ENCODE assay signal across 21 cellular contexts in the genomic region with DNA sequence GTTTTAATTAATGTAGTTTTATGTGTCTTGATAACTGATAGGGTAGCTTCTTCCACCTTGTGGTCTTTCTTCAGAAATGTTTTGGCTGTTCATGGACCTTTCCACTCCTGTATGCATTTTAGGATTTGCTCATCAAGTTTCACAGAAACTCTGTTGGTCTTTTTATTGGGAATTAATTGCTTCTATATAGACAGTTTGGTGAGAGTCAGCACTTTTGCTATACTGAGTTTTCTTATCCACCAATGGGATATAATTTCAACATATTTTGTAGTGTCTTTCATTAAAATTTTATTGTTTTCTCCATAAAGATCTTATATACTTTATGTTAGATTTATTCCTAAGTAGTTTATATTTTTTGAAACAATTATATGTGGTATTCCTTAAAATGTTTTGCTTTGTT. TPM values are rescaled to one million over a fixed set of nuclear protein-coding genes. Genes with fewer than 3 reads are reported as not detected.
DNase-seq lines count a peak whose midpoint lies in the region; ATAC-seq, FAIRE-seq and TF ChIP-seq lines count a peak whose summit lies in the region.
"Had no signal": no experiment of that assay in that cellular context is flagged by ENCODE, and none has a peak within 500 bp of the region (broad histone marks: within the 10 kb centered on the region; RNA-seq: fewer than 3 reads in every experiment).

No MANE protein-coding gene starts in this region.

- H4K20me1 ChIP-seq in Loucy (ENCODE audit: insufficient read depth, low read length, poor library complexity, severe bottlenecking) = peaks cover 8% of the 10 kb centered on the region
- H4K20me1 ChIP-seq in GM23338 (replicated peaks; ENCODE audit: insufficient read depth) = 0 out of 2 replicates have a peak, but pooled peaks cover 7% of the 10 kb centered on the region

- H3K9me3 ChIP-seq in Loucy (ENCODE audit: insufficient read depth, low read depth, low read length) (no peaks in the 10 kb centered on the region), endocrine pancreas (ENCODE audit: control insufficient read depth, low read length) (no peaks in the 10 kb centered on the region), small intestine (ENCODE audit: control insufficient read depth, low read depth) (no peaks in the 10 kb centered on the region)
- H3K9me3 ChIP-seq: colonic mucosa, HAP-1, heart right ventricle, upper lobe of left lung had no signal

- FAIRE-seq in small intestine (lab: Jason Lieb, UNC) = peak; percentile 93

- H3K36me3 Mint-ChIP-seq in activated CD4-positive, alpha-beta T cell treated with anti-CD3 and anti-CD28 coated beads, Interleukin-2, amount 10 ng/mL, durations not matched to agents 24 days and 14 days (ENCODE audit: low read depth) = peaks cover 59% of the 10 kb centered on the region
- peaks cover 21% of the 10 kb centered on the region; the same call in 2 of the 3 replicates for H3K36me3 Mint-ChIP-seq in GM23338 (ENCODE audit: low read depth)

- H3K27ac Mint-ChIP-seq in activated CD4-positive, alpha-beta T cell treated with anti-CD3 and anti-CD28 coated beads, Interleukin-2, amount 10 ng/mL, durations not matched to agents 24 days and 14 days = peak overlapping the region; percentile 17
- no peak overlapping the region for H3K27ac Mint-ChIP-seq in GM23338
- H3K27ac Mint-ChIP-seq: T-helper 1 cell treated with Interleukin-12 subunit alpha and Interleukin-12 subunit beta and Interleukin-4 antibody, amounts not matched to agents 30 μg/mL and 1 μg/mL, for 36 hours had no signal

- no peaks in the 10 kb centered on the region for H3K27me3 ChIP-seq in Loucy (ENCODE audit: insufficient read depth, low read length, poor library complexity, severe bottlenecking)
- no peaks in the 10 kb centered on the region for H3K27me3 ChIP-seq in endocrine pancreas (ENCODE audit: control insufficient read depth, insufficient read depth, low read length)
- H3K27me3 ChIP-seq in small intestine (ENCODE audit: control insufficient read depth in 2 of 2, insufficient read depth in 2 of 2, low read length in 2 of 2) = no peaks in the 10 kb centered on the region
- H3K27me3 ChIP-seq in GM23338 (ENCODE audit: insufficient read depth) = no peaks in the 10 kb centered on the region
- H3K27me3 ChIP-seq: colonic mucosa, heart right ventricle, upper lobe of left lung had no signal

- no peak overlapping the region for H2AFZ ChIP-seq in Loucy (ENCODE audit: low read length)
- H2AFZ ChIP-seq in GM23338 = no peak overlapping the region

- peak overlapping the region; percentile 61 for H3K4me3 Mint-ChIP-seq in activated CD4-positive, alpha-beta T cell treated with anti-CD3 and anti-CD28 coated beads, Interleukin-2, amount 10 ng/mL, durations not matched to agents 24 days and 14 days
- no peak overlapping the region for H3K4me3 Mint-ChIP-seq in GM23338
- H3K4me3 Mint-ChIP-seq: T-helper 1 cell treated with Interleukin-12 subunit alpha and Interleukin-12 subunit beta and Interleukin-4 antibody, amounts not matched to agents 30 μg/mL and 1 μg/mL, for 36 hours had no signal

- TF ChIP-seq CTCF in Loucy (conservative IDR thresholded peaks at IDR 0.05; ENCODE audit: low read length) (no peak), GM23338 (conservative IDR thresholded peaks at IDR 0.05; ENCODE audit: low read depth in 2 of 2) (no peak)

- peaks cover 25% of the 10 kb centered on the region for H3K4me1 Mint-ChIP-seq in activated CD4-positive, alpha-beta T cell treated with anti-CD3 and anti-CD28 coated beads, Interleukin-2, amount 10 ng/mL, durations not matched to agents 24 days and 14 days
- H3K4me1 Mint-ChIP-seq in GM23338 = no peaks in the 10 kb centered on the region

- no peaks in the 10 kb centered on the region for H3K9me2 ChIP-seq in Loucy (replicated peaks; ENCODE audit: low read depth, low read length)
- no peaks in the 10 kb centered on the region for H3K9me2 ChIP-seq in GM23338 (ENCODE audit: insufficient read depth)

- ATAC-seq in GM23338 = no peak
- ATAC-seq: heart right ventricle, Right ventricle myocardium inferior had no signal

- H3K27me3 Mint-ChIP-seq in activated CD4-positive, alpha-beta T cell treated with anti-CD3 and anti-CD28 coated beads, Interleukin-2, amount 10 ng/mL, durations not matched to agents 24 days and 14 days = no peaks in the 10 kb centered on the region
- no peaks in the 10 kb centered on the region for H3K27me3 Mint-ChIP-seq in GM23338 (ENCODE audit: insufficient read depth, low read depth, poor library complexity)

- H3K9me3 Mint-ChIP-seq in activated CD4-positive, alpha-beta T cell treated with anti-CD3 and anti-CD28 coated beads, Interleukin-2, amount 10 ng/mL, durations not matched to agents 24 days and 14 days = no peaks in the 10 kb centered on the region
- H3K9me3 Mint-ChIP-seq in GM23338 = no peaks in the 10 kb centered on the region
- H3K9me3 Mint-ChIP-seq: T-helper 1 cell treated with Interleukin-12 subunit alpha and Interleukin-12 subunit beta and Interleukin-4 antibody, amounts not matched to agents 30 μg/mL and 1 μg/mL, for 36 hours had no signal

- no peak for DNase-seq in activated CD4-positive, alpha-beta T cell treated with anti-CD3 and anti-CD28 coated beads, Interleukin-2, amount 10 ng/mL, durations not matched to agents 24 days and 14 days
- DNase-seq in activated CD4-positive, alpha-beta T cell treated with anti-CD3 and anti-CD28 coated beads, Interleukin-2, amount 50 U/mL, for 1 hour = no peak
- DNase-seq in small intestine (no peak), GM23338 (ENCODE audit: low spot score) (no peak), SW 1271 (lab: John Stamatoyannopoulos, UW) (no peak), ureter (ENCODE audit: low spot score) (no peak)
- DNase-seq: activated CD4-positive, CD25-positive, alpha-beta regulatory T cell; activated gamma-delta T cell treated with Interleukin-2 at 50 U/mL for 16 hours; C1 segment of cervical spinal cord; colonic mucosa; DMS153; heart right ventricle; NCI-H1436; NCI-H526 treated with DMSO at 0.1 percent for 48 hours; stimulated activated CD4-positive, alpha-beta T cell treated with anti-CD3 and anti-CD28 coated beads, Interleukin-1b, Interleukin-23, amount 100 ng/mL, for 48 hours; upper lobe of left lung had no signal

- intact Hi-C loops in activated CD4-positive, alpha-beta T cell treated with anti-CD3 and anti-CD28 coated beads, Interleukin-2, amount 10 ng/mL, durations not matched to agents 24 days and 14 days (cut with micrococcal nuclease) = no loop called here

- H3K9ac ChIP-seq in Loucy (ENCODE audit: low read depth, low read length, poor library complexity, severe bottlenecking) (no peak overlapping the region), endocrine pancreas (ENCODE audit: control insufficient read depth, insufficient read depth, low read length) (no peak overlapping the region)

- no peak overlapping the region for H3K27ac ChIP-seq in small intestine (ENCODE audit: low read depth in 1 of 2, low read length in 1 of 2)
- H3K27ac ChIP-seq in GM23338 (ENCODE audit: low read depth) = no peak overlapping the region
- H3K27ac ChIP-seq: colonic mucosa, heart right ventricle, upper lobe of left lung had no signal

- H3F3A ChIP-seq in Loucy (ENCODE audit: low read depth) = 0 out of 2 replicates have a peak, but pooled peaks cover 5% of the 10 kb centered on the region
- H3F3A ChIP-seq in GM23338 (replicated peaks; ENCODE audit: low read depth) = no peaks in the 10 kb centered on the region

- H3K79me2 ChIP-seq in Loucy (ENCODE audit: insufficient read depth, low read length) = peaks cover 32% of the 10 kb centered on the region; the same call in 1 of the 2 replicates
- H3K79me2 ChIP-seq in GM23338 (replicated peaks; ENCODE audit: insufficient read depth) = peaks cover 62% of the 10 kb centered on the region

- H3K4me2 ChIP-seq in Loucy (ENCODE audit: low read depth, low read length, poor library complexity, severe bottlenecking) (peak overlapping the region; percentile 59), GM23338 (no peak overlapping the region)

- H3K4me1 ChIP-seq in Loucy (ENCODE audit: insufficient read depth, low read length, poor library complexity, severe bottlenecking) = peaks cover 41% of the 10 kb centered on the region
- peaks cover 7% of the 10 kb centered on the region for H3K4me1 ChIP-seq in endocrine pancreas (ENCODE audit: control insufficient read depth, insufficient read depth, low read length)
- H3K4me1 ChIP-seq in small intestine (ENCODE audit: control insufficient read depth in 2 of 2, insufficient read depth in 1 of 2, low read depth in 1 of 2, low read length in 1 of 2) = peaks cover 6 to 10% of the 10 kb centered on the region in 2 donors
- H3K4me1 ChIP-seq in GM23338 (ENCODE audit: insufficient read depth) = no peaks in the 10 kb centered on the region
- H3K4me1 ChIP-seq: colonic mucosa had no signal

- H3K4me3 ChIP-seq in Loucy (ENCODE audit: low read length, poor library complexity, severe bottlenecking) (peak overlapping the region; percentile 27), endocrine pancreas (ENCODE audit: control insufficient read depth, insufficient read depth, low read length) (peak overlapping the region; percentile 22), small intestine (ENCODE audit: low read depth in 1 of 2, low read length in 2 of 2) (no peak overlapping the region), GM23338 (no peak overlapping the region)
- H3K4me3 ChIP-seq: colonic mucosa, HAP-1, heart right ventricle, upper lobe of left lung had no signal

- H3K36me3 ChIP-seq in Loucy (ENCODE audit: insufficient read depth, low read length) (peaks cover 19% of the 10 kb centered on the region), endocrine pancreas (ENCODE audit: control insufficient read depth, insufficient read depth, low read length) (no peaks in the 10 kb centered on the region), small intestine (ENCODE audit: control insufficient read depth in 2 of 2, insufficient read depth in 2 of 2, low read length in 2 of 2) (peaks cover 8 to 9% of the 10 kb centered on the region in 2 donors), GM23338 (ENCODE audit: insufficient read depth) (no peaks in the 10 kb centered on the region; the same call in 1 of the 2 replicates)
- H3K36me3 ChIP-seq: colonic mucosa had no signal

TF ChIP-seq in GM23338, 12 proteins besides CTCF, POLR2A, EP300 and RAD21 (continues in another document):
- TF ChIP-seq ZNF114 (CRISPR knock-in tag; IDR thresholded peaks at IDR 0.05) (no peak), EZH2phosphoT487 (IDR thresholded peaks at IDR 0.05; ENCODE audit: unreplicated experiment) (no peak), CREB1 (CRISPR knock-in tag; IDR thresholded peaks at IDR 0.05; ENCODE audit: low read depth) (no peak)

RNA-seq across cellular contexts. Expression of a gene that starts 7.8 kb away (rescaled TPM):
- 20.1 and 20.8 TPM in 2 replicates for total RNA-seq in activated CD4-positive, alpha-beta T cell treated with anti-CD3 and anti-CD28 coated beads, Interleukin-2, amount 10 ng/mL, durations not matched to agents 24 days and 14 days
- polyA plus RNA-seq in small intestine (10 to 100 TPM; 21.9 to 53.9 (median 32.2) TPM), GM23338 (2016; fragmentation: Nextera tagmentation; extraction: Ambion mirVana) (26.2 and 28.6 TPM in 2 replicates)
- 30.2 and 31.1 TPM in 2 replicates for total RNA-seq in GM23338 (2014; rRNA removed; shearing (Covaris generic))
- total RNA-seq in ureter = 33.2 TPM

RNA-seq across cellular contexts. Expression of a gene that starts 53.5 kb away (rescaled TPM):
- total RNA-seq in activated CD4-positive, alpha-beta T cell treated with anti-CD3 and anti-CD28 coated beads, Interleukin-2, amount 10 ng/mL, durations not matched to agents 24 days and 14 days = 1.4 and 2.1 TPM in 2 replicates
- 10 to 100 TPM; 57.8 to 64.9 (median 59.7) TPM for polyA plus RNA-seq in small intestine
- 83.5 and 120 TPM in 2 replicates for total RNA-seq in GM23338 (2014; rRNA removed; shearing (Covaris generic))
- 60.0 and 62.9 TPM in 2 replicates for polyA plus RNA-seq in GM23338 (2016; fragmentation: Nextera tagmentation; extraction: Ambion mirVana)
- total RNA-seq in ureter = 100 TPM

Comparison
In these comparisons a context has a peak if more than half of its experiments do, and no peak if none do; other contexts are left out.
1. H3K4me3 ChIP-seq: peak in Loucy (single experiment) and endocrine pancreas (single experiment); none in small intestine (0 of 2) and GM23338 (single experiment).
2. RNA of a gene that starts 53.5 kb away (total RNA-seq): 100 TPM in ureter (single experiment) and 83.5 to 120 TPM in GM23338; 1.4 to 2.1 TPM in activated CD4-positive, alpha-beta T cell treated with anti-CD3 and anti-CD28 coated beads, Interleukin-2, amount 10 ng/mL, durations not matched to agents 24 days and 14 days; every median in the first group is over 10 times any median in the second.